In genomic region chr17:43170140-43170765, GRCh38 we compare ENCODE assay signal across 8 cellular contexts.
DNase-seq lines count a peak whose midpoint lies in the region; ATAC-seq and FAIRE-seq lines count a peak whose summit lies in the region.

No MANE protein-coding gene starts in this region.

- peak; percentile 94 for FAIRE-seq in GM19239 (lab: Jason Lieb, UNC)

- peak overlapping the region; percentile 99 for H3K27ac ChIP-seq in cingulate gyrus (ENCODE audit: low read depth, low read length)

- DNase-seq in AG20443 (ENCODE audit: low spot score) (peak; percentile 94), GM19239 (ENCODE audit: insufficient read length, low spot score) (peak; percentile 86), NCI-H510A (lab: John Stamatoyannopoulos, UW) (peak; percentile 95), kidney glomerular epithelial cell (lab: John Stamatoyannopoulos, UW) (peak; percentile 99)
- peak; percentile 72 to 74 for DNase-seq in activated CD4-positive, alpha-beta T cell treated with anti-CD3 and anti-CD28 coated beads for 24 hours (ENCODE audit: low read depth in 2 of 2)
- peak; percentile 56 to 68 for DNase-seq in stimulated activated CD4-positive, alpha-beta T cell treated with anti-CD3 and anti-CD28 coated beads, Interleukin-1b, Interleukin-23, amount 100 ng/mL, for 1 hour (ENCODE audit: low read depth in 2 of 2)

- peak; percentile 74 for ATAC-seq in HG03439 (IDR thresholded peaks at IDR 0.05; ENCODE audit: unreplicated experiment)

Comparison
In these comparisons a context has a peak if more than half of its experiments do, and no peak if none do; other contexts are left out.
1. Peak in every context shown above with its lines: DNase-seq, ATAC-seq and H3K27ac ChIP-seq.